In genomic region chr4:7691992-7692391, GRCh38 we compare ENCODE assay signal across 18 cellular contexts.
A peak's percentile ranks its signal among the peaks of the same experiment; 100 is the strongest.
DNase-seq lines count a peak whose midpoint lies in the region; ATAC-seq and TF ChIP-seq lines count a peak whose summit lies in the region.
"Had no signal": no experiment of that assay in that cellular context is flagged by ENCODE, and none has a peak within 500 bp of the region (broad histone marks: within the 10 kb centered on the region; RNA-seq: fewer than 3 reads in every experiment).

No MANE protein-coding gene starts in this region.

- H3K4me3 ChIP-seq in gastroesophageal sphincter = no peak overlapping the region
- H3K4me3 ChIP-seq: body of pancreas, dorsolateral prefrontal cortex, upper lobe of right lung had no signal

- WGBS in gastroesophageal sphincter (ENCODE audit: low coverage in 1 of 2), 2 donors = 40 to 44% methylated on average over 3 to 5 of the region's 8 CpGs

- H3K27me3 ChIP-seq in gastroesophageal sphincter = no peaks in the 10 kb centered on the region
- H3K27me3 ChIP-seq: body of pancreas, dorsolateral prefrontal cortex, upper lobe of right lung had no signal

- TF ChIP-seq EP300 in gastroesophageal sphincter (IDR thresholded peaks at IDR 0.05) = no peak

- H3K36me3 ChIP-seq in gastroesophageal sphincter = no peaks in the 10 kb centered on the region
- H3K36me3 ChIP-seq: upper lobe of right lung had no signal

- no peak overlapping the region for H3K27ac ChIP-seq in gastroesophageal sphincter
- H3K27ac ChIP-seq: body of pancreas, upper lobe of right lung had no signal

- TF ChIP-seq CTCF in gastroesophageal sphincter (IDR thresholded peaks at IDR 0.05) = no peak

- no peaks in the 10 kb centered on the region for H3K4me1 ChIP-seq in gastroesophageal sphincter
- H3K4me1 ChIP-seq: body of pancreas, upper lobe of right lung had no signal

- DNase-seq in DMS79 (lab: John Stamatoyannopoulos, UW) = peak; percentile 18
- peak; percentile 63 for DNase-seq in NCI-H1105 treated with DMSO at 0.1 percent for 48 hours (lab: John Stamatoyannopoulos, UW)
- DNase-seq in NCI-H774 (lab: John Stamatoyannopoulos, UW) = peak; percentile 26
- no peak for DNase-seq in hepatic stellate cell (ENCODE audit: low spot score)
- DNase-seq in HuH-7.5 (ENCODE audit: low spot score) = no peak
- DNase-seq: activated CD4-positive, alpha-beta T cell treated with anti-CD3 and anti-CD28 coated beads, Interleukin-2, amount 10 ng/mL, durations not matched to agents 7 days and 5 days; activated naive CD4-positive, alpha-beta T cell treated with anti-CD3 and anti-CD28 coated beads, Interleukin-2, amount 10 ng/mL, durations not matched to agents 7 days and 5 days; C1 segment of cervical spinal cord; erythroblast; mesendoderm; NCI-H2227 treated with DMSO at 0.1 percent for 48 hours; stimulated activated naive CD8-positive, alpha-beta T cell treated with anti-CD3 and anti-CD28 coated beads, Interleukin-15, Interleukin-2, amounts not matched to agents 100 U/mL and 50 U/mL, for 24 hours; upper lobe of right lung had no signal

- no peak for TF ChIP-seq POLR2A in gastroesophageal sphincter (IDR thresholded peaks at IDR 0.05)

- peak; percentile 20 for ATAC-seq in gastroesophageal sphincter
- ATAC-seq in GM19463 (IDR thresholded peaks at IDR 0.05; ENCODE audit: unreplicated experiment) = no peak
- ATAC-seq in HG03025 (IDR thresholded peaks at IDR 0.05; ENCODE audit: low FRiP score, unreplicated experiment) = no peak
- ATAC-seq: body of pancreas; stimulated activated naive CD8-positive, alpha-beta T cell treated with anti-CD3 and anti-CD28 coated beads, Interleukin-15, Interleukin-2, amounts not matched to agents 100 U/mL and 50 U/mL, for 24 hours; upper lobe of right lung had no signal

- no peaks in the 10 kb centered on the region for H3K9me3 ChIP-seq in gastroesophageal sphincter
- H3K9me3 ChIP-seq: body of pancreas, upper lobe of right lung had no signal

Comparison
In these comparisons a context has a peak if more than half of its experiments do, and no peak if none do; other contexts are left out.
1. DNase-seq: peak in DMS79 (single experiment), NCI-H1105 treated with DMSO at 0.1 percent for 48 hours (single experiment) and NCI-H774 (single experiment); none in hepatic stellate cell (single experiment) and HuH-7.5 (single experiment).